Comparison of ENCODE assay signal across 8 cellular contexts in the genomic region with DNA sequence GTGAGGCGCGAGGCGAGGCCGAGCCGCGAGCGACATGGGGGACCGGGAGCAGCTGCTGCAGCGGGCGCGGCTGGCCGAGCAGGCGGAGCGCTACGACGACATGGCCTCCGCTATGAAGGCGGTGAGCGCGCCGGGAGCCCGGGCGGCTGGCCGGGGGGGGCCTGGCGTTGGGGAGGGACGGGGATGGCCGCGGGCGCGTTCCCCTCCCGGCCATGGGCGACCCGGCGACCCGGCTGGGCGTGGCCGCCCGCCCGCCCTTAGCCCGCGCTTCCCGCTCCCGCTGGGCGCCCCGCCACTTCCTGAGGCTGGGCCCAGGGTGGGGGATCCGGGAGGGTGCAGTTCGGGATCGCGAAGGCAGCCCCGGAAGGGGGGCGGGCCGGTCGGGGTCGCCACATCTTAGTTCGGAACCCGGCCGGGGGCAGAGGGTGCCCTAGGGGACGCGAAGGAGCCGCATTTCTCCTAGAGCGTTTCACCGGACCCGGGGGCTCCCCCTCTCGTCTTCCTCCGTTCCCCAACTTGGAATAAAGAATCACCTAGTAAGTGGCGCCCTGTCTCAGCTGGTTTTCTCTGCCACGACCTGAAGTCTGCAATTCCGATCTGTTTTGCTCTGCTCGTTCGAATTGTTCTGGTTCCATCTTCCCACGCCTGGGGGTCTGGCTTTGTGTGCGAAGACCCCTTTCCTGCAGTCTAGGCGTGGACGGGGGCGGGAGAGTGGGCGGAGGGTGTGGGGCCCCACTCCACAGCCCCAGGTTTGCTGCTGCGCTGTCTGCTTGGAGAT. TPM values are rescaled to one million over a fixed set of nuclear protein-coding genes. Genes with fewer than 3 reads are reported as not detected.
DNase-seq lines count a peak whose midpoint lies in the region; ATAC-seq, FAIRE-seq and TF ChIP-seq lines count a peak whose summit lies in the region.

No MANE protein-coding gene starts in this region.

- CTCF ChIA-PET in Caco-2 (lab: Charles Lee): interaction anchor here (0.6 to 0.9 kb wide), 2 partner anchors 30 to 72 kb away, joined by 3 to 6 read pairs; no protein-coding TSS in a partner anchor

- H3K4me3 Mint-ChIP-seq in Caco-2 (ENCODE audit: unreplicated experiment): no peak overlapping the region
- peak overlapping the region; percentile 64 for H3K4me3 Mint-ChIP-seq in neural progenitor cell

- H3K9me3 Mint-ChIP-seq in Caco-2 (ENCODE audit: unreplicated experiment): no peaks in the 10 kb centered on the region
- no peaks in the 10 kb centered on the region for H3K9me3 Mint-ChIP-seq in neural progenitor cell

- H3K27ac Mint-ChIP-seq in Caco-2 (ENCODE audit: unreplicated experiment): peak overlapping the region; percentile 88
- no peak overlapping the region for H3K27ac Mint-ChIP-seq in neural progenitor cell

- H3K9ac ChIP-seq in neural progenitor cell: peak overlapping the region; percentile 90

- H3K4me1 ChIP-seq in Caco-2: peaks cover 9% of the 10 kb centered on the region; the same call in 1 of the 2 replicates
- peaks cover 16% of the 10 kb centered on the region for H3K4me1 ChIP-seq in neural progenitor cell

- H3K27me3 Mint-ChIP-seq in Caco-2 (ENCODE audit: insufficient read depth, unreplicated experiment) (no peaks in the 10 kb centered on the region), neural progenitor cell (ENCODE audit: insufficient read depth, low read depth) (peaks cover 5% of the 10 kb centered on the region)

- POLR2A ChIA-PET in Caco-2 (lab: Charles Lee): interaction anchor here (0.6 kb wide), 1 partner anchor 265 kb away, joined by 4 read pairs; no protein-coding TSS in a partner anchor

- H3K27ac ChIP-seq in neural progenitor cell: peak overlapping the region; percentile 97

- no peaks in the 10 kb centered on the region for H3K9me3 ChIP-seq in Caco-2
- H3K9me3 ChIP-seq in neural progenitor cell (ENCODE audit: low read depth): no peaks in the 10 kb centered on the region

- H3K36me3 Mint-ChIP-seq in Caco-2 (ENCODE audit: insufficient read depth, unreplicated experiment) (peaks cover 37% of the 10 kb centered on the region), neural progenitor cell (peaks cover 16% of the 10 kb centered on the region)

- DNase-seq in Caco-2: peak in 1 of 2 experiments; percentile 59
- DNase-seq in HuH-7 (ENCODE audit: low spot score): peak; percentile 47
- peak; percentile 28 for DNase-seq in activated CD8-positive, alpha-beta memory T cell treated with anti-CD3 and anti-CD28 coated beads, Interleukin-2, amount 50 U/mL, for 4 hours
- DNase-seq in fibroblast of the aortic adventitia (ENCODE audit: low read depth): no peak
- DNase-seq in neural progenitor cell (ENCODE audit: low spot score): no peak
- DNase-seq in urothelium cell line (ENCODE audit: low spot score): peak; percentile 64
- no peak for DNase-seq in epidermal melanocyte (ENCODE audit: insufficient read length, low spot score)

- H3K4me2 ChIP-seq in neural progenitor cell: peak overlapping the region; percentile 88

- H3K4me1 Mint-ChIP-seq in Caco-2 (ENCODE audit: low read depth, unreplicated experiment) (no peaks in the 10 kb centered on the region), neural progenitor cell (peaks cover 11% of the 10 kb centered on the region)

- intact Hi-C loops in Caco-2 (cut with micrococcal nuclease; ENCODE audit: unreplicated experiment): loop anchor here (1.0 kb wide), 1 partner anchor 192 kb away; no protein-coding TSS in a partner anchor

- peaks cover 48% of the 10 kb centered on the region for H4K20me1 ChIP-seq in neural progenitor cell (ENCODE audit: low read depth)

- ATAC-seq in GM21447 (IDR thresholded peaks at IDR 0.05; ENCODE audit: unreplicated experiment): peak; percentile 23

- no peak for FAIRE-seq in urothelium cell line (lab: Jason Lieb, UNC)

- H3K4me3 ChIP-seq in Caco-2 (ENCODE audit: low read depth, low read length) (peak overlapping the region; percentile 88), fibroblast of the aortic adventitia (ENCODE audit: low read depth, low read length) (peak overlapping the region; percentile 89), neural progenitor cell (peak overlapping the region; percentile 98)

- H3F3A ChIP-seq in neural progenitor cell (ENCODE audit: low read depth): peaks cover 11% of the 10 kb centered on the region

- H3K27me3 ChIP-seq in Caco-2 (replicated peaks; ENCODE audit: control insufficient read depth, insufficient read depth, low read length) (no peaks in the 10 kb centered on the region), neural progenitor cell (no peaks in the 10 kb centered on the region)

- peaks cover 54% of the 10 kb centered on the region for H3K79me2 ChIP-seq in neural progenitor cell (ENCODE audit: low read depth)

- TF ChIP-seq CTCF in Caco-2 (IDR thresholded peaks at IDR 0.05; ENCODE audit: insufficient read depth in 1 of 2, low read depth in 1 of 2, low read length in 1 of 2, severe bottlenecking in 1 of 2, unreplicated experiment in 1 of 2) (no peak), fibroblast of the aortic adventitia (IDR thresholded peaks at IDR 0.05; ENCODE audit: insufficient read depth, low read length) (peak; percentile 6), neural progenitor cell (IDR thresholded peaks at IDR 0.05) (no peak)

- BruUV-seq in Caco-2 (replicated peaks; lab: Mats Ljungman, UMichigan): no TSS peak

- H3K36me3 ChIP-seq in Caco-2 (ENCODE audit: control insufficient read depth, insufficient read depth, low read length): peaks cover 2% of the 10 kb centered on the region; the same call in 1 of the 2 replicates
- H3K36me3 ChIP-seq in neural progenitor cell: peaks cover 3% of the 10 kb centered on the region

- H2AFZ ChIP-seq in neural progenitor cell (replicated peaks): no peak overlapping the region

RNA-seq across cellular contexts. Expression of gene YWHAH, which starts 0.6 kb away (rescaled TPM):
- 128 and 135 TPM in 2 replicates for total RNA-seq in Caco-2 (2022)
- total RNA-seq in fibroblast of the aortic adventitia (ENCODE audit: low replicate concordance): 169 and 174 TPM in 2 replicates
- total RNA-seq in neural progenitor cell (ENCODE audit: low replicate concordance): 154 and 158 TPM in 2 replicates

Comparison
In these comparisons a context has a peak if more than half of its experiments do, and no peak if none do; other contexts are left out.
1. DNase-seq: peak in HuH-7 (single experiment), activated CD8-positive, alpha-beta memory T cell treated with anti-CD3 and anti-CD28 coated beads, Interleukin-2, amount 50 U/mL, for 4 hours (single experiment) and urothelium cell line (single experiment); none in fibroblast of the aortic adventitia (single experiment), neural progenitor cell (single experiment) and epidermal melanocyte (single experiment).
2. Peak in every context shown above with its lines, with median percentiles within 50 percentile points of each other: H3K4me3 ChIP-seq.